11 cellular contexts compared by ENCODE assay signal in the genomic region with DNA sequence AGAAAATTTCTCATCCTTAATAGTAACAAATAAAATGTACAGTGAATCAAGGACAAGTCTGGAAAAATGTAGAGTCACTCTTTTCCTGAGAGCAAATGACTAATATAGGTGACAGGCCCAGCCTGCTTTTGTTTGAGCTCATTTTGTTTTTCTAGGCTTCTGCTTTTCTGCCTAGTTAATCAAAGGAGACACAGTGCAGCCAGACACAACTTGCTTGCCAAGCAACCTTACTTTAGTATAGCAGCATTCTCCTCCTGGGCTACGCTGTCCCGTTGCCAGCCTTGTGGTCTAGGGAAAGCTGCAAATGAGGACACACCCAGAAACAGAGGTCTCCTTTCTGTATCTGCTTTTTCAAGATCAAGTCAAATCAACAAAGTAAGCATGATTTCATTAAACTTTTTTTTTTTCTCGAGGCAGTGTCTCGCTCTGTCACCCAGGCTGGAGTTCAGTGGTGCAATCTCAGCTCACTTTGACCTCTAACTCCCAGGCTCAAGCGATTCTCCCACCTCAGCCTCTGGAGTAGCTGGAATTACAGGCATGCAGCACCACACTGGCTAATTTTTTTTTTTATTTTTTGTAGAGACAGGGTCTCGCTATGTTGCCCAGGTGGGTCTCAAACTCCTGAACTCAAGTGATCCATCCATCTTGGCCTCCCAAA. TPM values are rescaled to one million over a fixed set of nuclear protein-coding genes. Genes with fewer than 3 reads are reported as not detected.
DNase-seq lines count a peak whose midpoint lies in the region; ATAC-seq and TF ChIP-seq lines count a peak whose summit lies in the region.
"Had no signal": no experiment of that assay in that cellular context is flagged by ENCODE, and none has a peak within 500 bp of the region (broad histone marks: within the 10 kb centered on the region; RNA-seq: fewer than 3 reads in every experiment).

No MANE protein-coding gene starts in this region.

- TF ChIP-seq CTCF in astrocyte of the cerebellum (IDR thresholded peaks at IDR 0.05; ENCODE audit: low read depth, low read length, missing control alignments) (no peak), heart left ventricle (IDR thresholded peaks at IDR 0.05) (no peak)

- H3K27ac ChIP-seq in heart left ventricle, result peak overlapping the region; percentile 31 to 98 (median 82)

- peaks cover 0 to 10% (median 5%) of the 10 kb centered on the region in 9 donors for H3K36me3 ChIP-seq in heart left ventricle

- intact Hi-C loops in heart left ventricle (cut with DNase I), result loop anchor here in 3 of 10 donors (5.0 kb wide), 3 partner anchors 57 to 73 kb away; no protein-coding TSS in a partner anchor

- in situ Hi-C loops in astrocyte of the cerebellum (cut with HindIII; ENCODE audit: low sequenced_read_pairs), result no loop called here

- no peaks in the 10 kb centered on the region for H3K27me3 ChIP-seq in heart left ventricle

- WGBS in heart left ventricle, 4 donors, result 56 to 65% (median 61%) methylated on average over 6 of the region's 6 CpGs

- no peak for TF ChIP-seq POLR2A in heart left ventricle (IDR thresholded peaks at IDR 0.05)

- H3K4me1 ChIP-seq in heart left ventricle, result peaks cover 0 to 49% (median 8%) of the 10 kb centered on the region in 12 donors

- DNase-seq in GM03348 (ENCODE audit: low spot score), result peak; percentile 60
- DNase-seq in astrocyte of the cerebellum (ENCODE audit: low read depth), result peak; percentile 83
- DNase-seq in heart left ventricle, result peak in 4 of 5 donors; percentile 46 to 75 (median 63)
- peak; percentile 80 for DNase-seq in renal cortical epithelial cell (ENCODE audit: low read depth)
- no peak for DNase-seq in NCI-H69 (lab: John Stamatoyannopoulos, UW)
- DNase-seq in stimulated activated CD4-positive, alpha-beta T cell treated with anti-CD3 and anti-CD28 coated beads, Interleukin-4, amount 100 ng/mL, for 4 hours, result no peak
- DNase-seq: naive B cell, NCI-H526, T-helper 9 cell had no signal

- H3K4me3 ChIP-seq in astrocyte of the cerebellum (ENCODE audit: low read depth, low read length), result no peak overlapping the region
- H3K4me3 ChIP-seq in heart left ventricle, result no peak overlapping the region

- no peaks in the 10 kb centered on the region for H3K9me3 ChIP-seq in heart left ventricle

- peak; percentile 48 to 81 (median 76) for ATAC-seq in heart left ventricle
- ATAC-seq in activated CD4-positive, CD25-positive, alpha-beta regulatory T cell treated with anti-CD3 and anti-CD28 coated beads, Interleukin-2, amount 50 U/mL, for 24 hours, result no peak
- ATAC-seq in GM19397 (IDR thresholded peaks at IDR 0.05; ENCODE audit: unreplicated experiment), result no peak

RNA-seq across cellular contexts. Expression of a gene that starts 17.2 kb away (rescaled TPM):
- total RNA-seq in heart left ventricle, result 1 to 10 TPM; 3.9 to 8.7 (median 7.1) TPM
- 10 to 100 TPM in 1 of 2 donors, 1 to 10 TPM in 1; 5.4 to 20.2 TPM for polyA plus RNA-seq in heart left ventricle
- 4.4 and 4.9 TPM in 2 replicates for total RNA-seq in renal cortical epithelial cell

Comparison
In these comparisons a context has a peak if more than half of its experiments do, and no peak if none do; other contexts are left out.
1. DNase-seq: peak in GM03348 (single experiment), astrocyte of the cerebellum (single experiment), heart left ventricle (4 of 5) and renal cortical epithelial cell (single experiment); none in NCI-H69 (single experiment) and stimulated activated CD4-positive, alpha-beta T cell treated with anti-CD3 and anti-CD28 coated beads, Interleukin-4, amount 100 ng/mL, for 4 hours (0 of 2).
2. ATAC-seq: peak in heart left ventricle (4 of 4); none in activated CD4-positive, CD25-positive, alpha-beta regulatory T cell treated with anti-CD3 and anti-CD28 coated beads, Interleukin-2, amount 50 U/mL, for 24 hours (0 of 2) and GM19397 (single experiment).